Comparison of ENCODE assay signal across 24 cellular contexts in genomic region chr10:96843823-96844222, GRCh38. TPM values are rescaled to one million over a fixed set of nuclear protein-coding genes. Genes with fewer than 3 reads are reported as not detected.
DNase-seq lines count a peak whose midpoint lies in the region; ATAC-seq, FAIRE-seq and TF ChIP-seq lines count a peak whose summit lies in the region.
"Had no signal": no experiment of that assay in that cellular context is flagged by ENCODE, and none has a peak within 500 bp of the region (broad histone marks: within the 10 kb centered on the region; RNA-seq: fewer than 3 reads in every experiment).

No MANE protein-coding gene starts in this region.

- H2AFZ ChIP-seq in SK-N-SH (ENCODE audit: low read depth) (no peak overlapping the region), astrocyte (ENCODE audit: low read depth, low read length) (no peak overlapping the region)

- no peak for TF ChIP-seq CTCF in SK-N-SH (IDR thresholded peaks at IDR 0.05)
- no peak for TF ChIP-seq CTCF in astrocyte (IDR thresholded peaks at IDR 0.05; ENCODE audit: insufficient read depth, low read depth, low read length)
- TF ChIP-seq CTCF in liver (IDR thresholded peaks at IDR 0.05; ENCODE audit: low read depth, low read length, missing input control) = no peak

- 91% methylated on average over 2 of the region's 2 CpGs for WGBS in SK-N-SH (ENCODE audit: low lambda C conversion rate)
- WGBS in liver = 93% methylated on average over 2 of the region's 2 CpGs

- POLR2A ChIA-PET in SK-N-SH (lab: Yijun Ruan, JAX) = no interaction called here

- peaks cover 9% of the 10 kb centered on the region for H3F3A ChIP-seq in SK-N-SH (replicated peaks; ENCODE audit: insufficient read depth)

- no peaks in the 10 kb centered on the region for H3K9me3 Mint-ChIP-seq in astrocyte (ENCODE audit: unreplicated experiment)
- no peaks in the 10 kb centered on the region for H3K9me3 Mint-ChIP-seq in stimulated activated effector memory CD8-positive, alpha-beta T cell treated with anti-CD3 and anti-CD28 coated beads, Interleukin-12 subunit alpha, Interleukin-12 subunit beta, amount 100 ng/mL, for 72 hours

- H3K27me3 ChIP-seq in SK-N-SH (ENCODE audit: insufficient read depth) (no peaks in the 10 kb centered on the region), astrocyte (ENCODE audit: insufficient read depth, low read length) (no peaks in the 10 kb centered on the region), liver (ENCODE audit: control insufficient read depth in 4 of 4, insufficient read depth in 4 of 4, low read length in 3 of 4) (no peaks in the 10 kb centered on the region)
- H3K27me3 ChIP-seq: MG63, Peyer's patch, SJCRH30 had no signal

- no peak overlapping the region for H3K4me2 ChIP-seq in SK-N-SH
- H3K4me2 ChIP-seq in astrocyte (ENCODE audit: low read length) = no peak overlapping the region

- H3K4me3 ChIP-seq in SK-N-SH (ENCODE audit: low read depth in 2 of 2, low read length in 1 of 2) (no peak overlapping the region), astrocyte (ENCODE audit: insufficient read depth, low read depth, low read length) (no peak overlapping the region), liver (ENCODE audit: low read depth in 1 of 3, low read length in 3 of 3) (no peak overlapping the region)
- H3K4me3 ChIP-seq: MG63, Peyer's patch, SJCRH30 had no signal

- H3K79me2 ChIP-seq in SK-N-SH (ENCODE audit: insufficient read depth) (peaks cover 99% of the 10 kb centered on the region), astrocyte (ENCODE audit: insufficient read depth, low read length) (peaks cover 99% of the 10 kb centered on the region)

- H3K36me3 ChIP-seq in SK-N-SH (replicated peaks in 1 of 2; ENCODE audit: control insufficient read depth in 1 of 2, insufficient read depth in 2 of 2, low read length in 1 of 2) (peaks cover 0 to 3% of the 10 kb centered on the region in 2 experiments), astrocyte (ENCODE audit: insufficient read depth, low read length) (no peaks in the 10 kb centered on the region), liver (ENCODE audit: control insufficient read depth in 4 of 4, insufficient read depth in 3 of 4, low read depth in 1 of 4, low read length in 3 of 4) (no peaks in the 10 kb centered on the region)
- H3K36me3 ChIP-seq: MG63, Peyer's patch, SJCRH30 had no signal

- peaks cover 3 to 31% of the 10 kb centered on the region in 2 experiments; a peak in 2 of 4 replicates for H3K4me1 ChIP-seq in SK-N-SH (ENCODE audit: control insufficient read depth in 1 of 2, insufficient read depth in 2 of 2, low read depth in 1 of 2, low read length in 1 of 2)
- H3K4me1 ChIP-seq in astrocyte (ENCODE audit: insufficient read depth, low read length) = peaks cover 8% of the 10 kb centered on the region
- peaks cover 8 to 16% (median 9%) of the 10 kb centered on the region in 4 donors for H3K4me1 ChIP-seq in liver (ENCODE audit: control insufficient read depth in 4 of 4, insufficient read depth in 4 of 4, low read length in 3 of 4)
- H3K4me1 ChIP-seq: SJCRH30 had no signal

- H3K9ac ChIP-seq in SK-N-SH (no peak overlapping the region), astrocyte (ENCODE audit: low read length) (no peak overlapping the region), liver (ENCODE audit: low read depth in 1 of 2, low read length in 2 of 2) (no peak overlapping the region)

- H3K36me3 Mint-ChIP-seq in astrocyte (ENCODE audit: low read depth, unreplicated experiment) = peaks cover 2% of the 10 kb centered on the region
- peaks cover 6% of the 10 kb centered on the region for H3K36me3 Mint-ChIP-seq in stimulated activated effector memory CD8-positive, alpha-beta T cell treated with anti-CD3 and anti-CD28 coated beads, Interleukin-12 subunit alpha, Interleukin-12 subunit beta, amount 100 ng/mL, for 72 hours

- H3K27ac ChIP-seq in SK-N-SH (ENCODE audit: low read depth in 2 of 2, low read length in 1 of 2) = no peak overlapping the region
- no peak overlapping the region for H3K27ac ChIP-seq in astrocyte (ENCODE audit: low read depth, low read length)
- peak overlapping the region; percentile 76 to 85 for H3K27ac ChIP-seq in liver (ENCODE audit: low read depth in 1 of 2, low read length in 2 of 2)
- H3K27ac ChIP-seq: Peyer's patch, SJCRH30 had no signal

- H3K4me3 Mint-ChIP-seq in astrocyte (ENCODE audit: unreplicated experiment) = no peak overlapping the region
- H3K4me3 Mint-ChIP-seq in stimulated activated effector memory CD8-positive, alpha-beta T cell treated with anti-CD3 and anti-CD28 coated beads, Interleukin-12 subunit alpha, Interleukin-12 subunit beta, amount 100 ng/mL, for 72 hours = no peak overlapping the region

- TF ChIP-seq RAD21 in SK-N-SH (IDR thresholded peaks at IDR 0.05; ENCODE audit: low read length) (no peak), liver (IDR thresholded peaks at IDR 0.05) (no peak)

- no peaks in the 10 kb centered on the region for H3K9me3 ChIP-seq in SK-N-SH
- H3K9me3 ChIP-seq in astrocyte (ENCODE audit: insufficient read depth, low read depth, low read length) = no peaks in the 10 kb centered on the region
- no peaks in the 10 kb centered on the region for H3K9me3 ChIP-seq in liver (ENCODE audit: control insufficient read depth in 4 of 4, low read length in 3 of 4)
- H3K9me3 ChIP-seq: MG63, Peyer's patch, SJCRH30 had no signal

- FAIRE-seq in astrocyte (lab: Jason Lieb, UNC) = no peak
- FAIRE-seq: HTR-8/SVneo had no signal

- CTCF ChIA-PET in SK-N-SH (lab: Yijun Ruan, JAX) = interaction anchor here (1.2 kb wide), 1 partner anchor 21 kb away, joined by 3 read pairs; no protein-coding TSS in a partner anchor

- peaks cover 31% of the 10 kb centered on the region for H3K4me1 Mint-ChIP-seq in astrocyte (ENCODE audit: low read depth, unreplicated experiment)
- peaks cover 35% of the 10 kb centered on the region for H3K4me1 Mint-ChIP-seq in stimulated activated effector memory CD8-positive, alpha-beta T cell treated with anti-CD3 and anti-CD28 coated beads, Interleukin-12 subunit alpha, Interleukin-12 subunit beta, amount 100 ng/mL, for 72 hours

- peak overlapping the region; percentile 66 for H3K27ac Mint-ChIP-seq in astrocyte (ENCODE audit: unreplicated experiment)
- peak overlapping the region; percentile 76 for H3K27ac Mint-ChIP-seq in stimulated activated effector memory CD8-positive, alpha-beta T cell treated with anti-CD3 and anti-CD28 coated beads, Interleukin-12 subunit alpha, Interleukin-12 subunit beta, amount 100 ng/mL, for 72 hours

- TF ChIP-seq EP300 in SK-N-SH (IDR thresholded peaks at IDR 0.05; ENCODE audit: borderline replicate concordance in 1 of 2, low read depth in 1 of 2, low read length in 1 of 2) = no peak

- ATAC-seq in SK-N-SH treated with all-trans-retinoic acid at 6 μM for 48 hours = no peak
- ATAC-seq in stimulated activated effector memory CD8-positive, alpha-beta T cell treated with anti-CD3 and anti-CD28 coated beads, Interleukin-12 subunit alpha, Interleukin-12 subunit beta, amount 100 ng/mL, for 72 hours = no peak

- no peaks in the 10 kb centered on the region for H3K27me3 Mint-ChIP-seq in astrocyte (ENCODE audit: low read depth, unreplicated experiment)
- H3K27me3 Mint-ChIP-seq: CD8-positive, alpha-beta memory T cell had no signal

- H4K20me1 ChIP-seq in SK-N-SH (ENCODE audit: insufficient read depth) = peaks cover 95% of the 10 kb centered on the region
- peaks cover 89% of the 10 kb centered on the region for H4K20me1 ChIP-seq in astrocyte (ENCODE audit: insufficient read depth, low read length)

- no peak for DNase-seq in SK-N-SH
- DNase-seq in astrocyte (ENCODE audit: low read depth) = no peak
- DNase-seq in stimulated activated effector memory CD8-positive, alpha-beta T cell treated with anti-CD3 and anti-CD28 coated beads, Interleukin-12 subunit alpha, Interleukin-12 subunit beta, amount 100 ng/mL, for 72 hours (ENCODE audit: low spot score in 2 of 2) = no peak
- DNase-seq in T-helper 2 cell = no peak
- DNase-seq in cerebellar cortex (ENCODE audit: low spot score) = no peak
- DNase-seq in NCI-H748 (lab: John Stamatoyannopoulos, UW; ENCODE audit: unreplicated experiment) = no peak
- DNase-seq: 8988T; AML-193; C1 segment of cervical spinal cord; Calu3; CD8-positive, alpha-beta memory T cell; DMS53; Kasumi-1; MG63; NCI-H1417; NCI-H187 treated with DMSO at 0.1 percent for 48 hours; NCI-H2107; NCI-H748 treated with DMSO at 0.1 percent for 48 hours; Peyer's patch; SJCRH30; SW 1271 had no signal

- no peaks in the 10 kb centered on the region for H3K9me2 ChIP-seq in SK-N-SH

TF ChIP-seq in SK-N-SH treated with all-trans-retinoic acid at 6 μM for 48 hours, 23 proteins besides CTCF, POLR2A, EP300 and RAD21:
- TF ChIP-seq TCF4 (CRISPR knock-in tag; IDR thresholded peaks at IDR 0.05; ENCODE audit: borderline replicate concordance) (0 out of 2 replicates have a peak, but pooled peaks have one; percentile 29), PPARA (CRISPR knock-in tag; IDR thresholded peaks at IDR 0.05; ENCODE audit: borderline replicate concordance) (no peak)

TF ChIP-seq in SK-N-SH, 30 proteins besides CTCF, POLR2A, EP300 and RAD21 (continues in another document):
- TF ChIP-seq FOXJ3 (CRISPR knock-in tag; IDR thresholded peaks at IDR 0.05) = no peak
- TF ChIP-seq MAX (IDR thresholded peaks at IDR 0.05; ENCODE audit: low read depth) = no peak
- TF ChIP-seq RCOR1 (IDR thresholded peaks at IDR 0.05; ENCODE audit: low read length) = no peak

TF ChIP-seq in liver, 16 proteins besides CTCF, POLR2A, EP300 and RAD21 (continues in another document):
- TF ChIP-seq HNF4A (conservative IDR thresholded peaks at IDR 0.05) = no peak

RNA-seq across cellular contexts. Expression of gene LCOR, which starts 11.7 kb away (rescaled TPM):
- polyA plus RNA-seq in SK-N-SH (2012; rRNA removed) = 1.9 and 2.6 TPM in 2 replicates
- 2.4 and 2.6 TPM in 2 replicates for polyA plus RNA-seq in SK-N-SH (2012; cell fraction: cytosol; rRNA removed)
- polyA plus RNA-seq in SK-N-SH (2012; cell fraction: nucleus; rRNA removed) = 3.3 and 4.4 TPM in 2 replicates
- total RNA-seq in astrocyte = 72.0 and 72.8 TPM in 2 replicates
- 10 to 100 TPM; 21.6 to 31.2 TPM for total RNA-seq in liver
- 1 to 10 TPM; 2.5 to 7.4 TPM for polyA plus RNA-seq in liver

Comparison
In these comparisons a context has a peak if more than half of its experiments do, and no peak if none do; other contexts are left out.
1. H3K27ac ChIP-seq: peak in liver (2 of 2); none in SK-N-SH (0 of 2) and astrocyte (single experiment).